ENCODE assay signal across 12 cellular contexts in the genomic region with DNA sequence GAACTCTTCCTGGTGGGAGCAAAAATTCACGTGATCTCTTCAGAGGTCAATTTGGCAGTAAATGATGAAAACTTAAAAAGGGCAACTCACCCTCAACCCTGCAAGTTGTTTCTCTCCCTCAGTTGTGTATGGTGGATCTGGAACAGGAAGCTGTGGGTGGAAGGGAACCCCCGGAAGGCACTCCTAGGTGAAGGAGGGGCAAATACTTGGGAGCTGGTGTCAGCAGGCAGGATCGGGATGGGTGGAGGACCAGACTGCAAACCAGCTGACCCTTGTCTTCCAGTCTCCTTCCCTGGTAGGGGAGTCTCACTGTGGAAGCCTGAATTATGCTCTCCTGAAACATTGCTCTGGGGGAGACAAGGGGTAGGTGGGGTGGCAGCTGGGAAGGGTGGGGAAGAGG. TPM values are rescaled to one million over a fixed set of nuclear protein-coding genes. Genes with fewer than 3 reads are reported as not detected.
A peak's percentile ranks its signal among the peaks of the same experiment; 100 is the strongest.
DNase-seq lines count a peak whose midpoint lies in the region; ATAC-seq, FAIRE-seq and TF ChIP-seq lines count a peak whose summit lies in the region.
"Had no signal": no experiment of that assay in that cellular context is flagged by ENCODE, and none has a peak within 500 bp of the region (broad histone marks: within the 10 kb centered on the region; RNA-seq: fewer than 3 reads in every experiment).

No MANE protein-coding gene starts in this region.

- peaks cover 4% of the 10 kb centered on the region for H3K36me3 Mint-ChIP-seq in activated T-cell treated with anti-CD3 and anti-CD28 coated beads, Interleukin-2, amount 50 U/mL, for 4 hours (ENCODE audit: insufficient read depth)

- ATAC-seq in activated T-cell treated with anti-CD3 and anti-CD28 coated beads, Interleukin-2, amount 50 U/mL, for 4 hours = no peak
- ATAC-seq in sciatic nerve = peak; percentile 17
- ATAC-seq in pancreas = no peak
- no peak for ATAC-seq in GM21717 (IDR thresholded peaks at IDR 0.05; ENCODE audit: unreplicated experiment)

- H3K9ac ChIP-seq in HUES6 (ENCODE audit: low read length) (no peak overlapping the region), mammary epithelial cell (ENCODE audit: insufficient read depth, low read length) (no peak overlapping the region)

- intact Hi-C loops in mammary epithelial cell (cut with micrococcal nuclease) (no loop called here), sciatic nerve (cut with DNase I) (no loop called here), pancreas (cut with DNase I) (no loop called here)

- H3K27me3 ChIP-seq in HUES6 (ENCODE audit: control insufficient read depth, insufficient read depth, low read length) (no peaks in the 10 kb centered on the region), mammary epithelial cell (ENCODE audit: insufficient read depth, low read length) (no peaks in the 10 kb centered on the region), pancreas (no peaks in the 10 kb centered on the region)
- H3K27me3 ChIP-seq: colonic mucosa had no signal

- H3K9me3 ChIP-seq in HUES6 (ENCODE audit: control insufficient read depth, insufficient read depth, low read depth, low read length) (peaks cover 15% of the 10 kb centered on the region), mammary epithelial cell (replicated peaks; ENCODE audit: insufficient read depth, low read length) (peaks cover 5% of the 10 kb centered on the region), pancreas (no peaks in the 10 kb centered on the region)
- H3K9me3 ChIP-seq: colonic mucosa had no signal

- peaks cover 13% of the 10 kb centered on the region for H3K27me3 Mint-ChIP-seq in activated T-cell treated with anti-CD3 and anti-CD28 coated beads, Interleukin-2, amount 50 U/mL, for 4 hours (ENCODE audit: low read depth)

- BruUV-seq in mammary epithelial cell (replicated peaks; lab: Mats Ljungman, UMichigan) = no TSS peak

- 19% methylated on average over 3 of the region's 3 CpGs for WGBS in mammary epithelial cell (ENCODE audit: low coverage, missing lambda C conversion rate)
- whole genome bisulfite sequencing in pancreas, 2 donors = 67 to 70% methylated on average over 3 of the region's 3 CpGs

- in situ Hi-C loops in mammary epithelial cell (cut with MboI; ENCODE audit: low sequenced_read_pairs in 2 of 2) = no loop called here

- dilution Hi-C loops in mammary epithelial cell (cut with HindIII; ENCODE audit: low sequenced_read_pairs) = no loop called here

- TF ChIP-seq CTCF in mammary epithelial cell (conservative IDR thresholded peaks at IDR 0.05 in 1 of 2, IDR thresholded peaks at IDR 0.05 in 1 of 2; ENCODE audit: extremely low read depth in 1 of 2, insufficient read depth in 1 of 2, low read depth in 1 of 2, low read length in 2 of 2) = no peak
- TF ChIP-seq CTCF in pancreas (IDR thresholded peaks at IDR 0.05) = no peak

- H3K9me3 Mint-ChIP-seq in activated T-cell treated with anti-CD3 and anti-CD28 coated beads, Interleukin-2, amount 50 U/mL, for 4 hours = peaks cover 14% of the 10 kb centered on the region

- FAIRE-seq in pancreas (lab: Jason Lieb, UNC) = no peak

- H3K79me2 ChIP-seq in mammary epithelial cell (ENCODE audit: insufficient read depth, low read length) = no peaks in the 10 kb centered on the region

- H3K36me3 ChIP-seq in HUES6 (ENCODE audit: control insufficient read depth, insufficient read depth, low read length) = no peaks in the 10 kb centered on the region
- no peaks in the 10 kb centered on the region for H3K36me3 ChIP-seq in mammary epithelial cell (ENCODE audit: insufficient read depth, low read length)
- H3K36me3 ChIP-seq in pancreas = no peaks in the 10 kb centered on the region
- H3K36me3 ChIP-seq: colonic mucosa had no signal

- peak overlapping the region; percentile 25 for H3K4me3 Mint-ChIP-seq in activated T-cell treated with anti-CD3 and anti-CD28 coated beads, Interleukin-2, amount 50 U/mL, for 4 hours

- H4K20me1 ChIP-seq in mammary epithelial cell (ENCODE audit: insufficient read depth, low read length) = no peaks in the 10 kb centered on the region

- H3K27ac ChIP-seq in HUES6 (ENCODE audit: low read depth, low read length) (no peak overlapping the region), mammary epithelial cell (ENCODE audit: insufficient read depth, low read depth, low read length) (no peak overlapping the region), pancreas (no peak overlapping the region)
- H3K27ac ChIP-seq: colonic mucosa had no signal

- H3K4me1 ChIP-seq in HUES6 (ENCODE audit: control insufficient read depth, insufficient read depth, low read length) (peaks cover 11% of the 10 kb centered on the region; the same call in 1 of the 2 replicates), mammary epithelial cell (ENCODE audit: insufficient read depth, low read length) (peaks cover 13% of the 10 kb centered on the region), pancreas (no peaks in the 10 kb centered on the region)
- H3K4me1 ChIP-seq: colonic mucosa had no signal

- CTCF ChIA-PET in mammary epithelial cell (lab: Charles Lee; ENCODE audit: low non-redundant PET) = no interaction called here

- H3K4me2 ChIP-seq in mammary epithelial cell (ENCODE audit: insufficient read depth, low read depth, low read length) = peak overlapping the region; percentile 17

- H3K4me3 ChIP-seq in HUES6 (ENCODE audit: low read depth, low read length) (peak overlapping the region; percentile 42), mammary epithelial cell (replicated peaks in 1 of 3; ENCODE audit: insufficient read depth in 1 of 3, low read depth in 2 of 3, low read length in 3 of 3) (no peak overlapping the region), pancreas (no peak overlapping the region)
- H3K4me3 ChIP-seq: colonic mucosa had no signal

- H2AFZ ChIP-seq in mammary epithelial cell (ENCODE audit: low read depth, low read length) = peak overlapping the region; percentile 74

- no peak for DNase-seq in activated T-cell treated with anti-CD3 and anti-CD28 coated beads, Interleukin-2, amount 50 U/mL, for 4 hours
- DNase-seq in activated T-cell treated with anti-CD3 and anti-CD28 coated beads for 4 hours (no peak), mammary epithelial cell (peak; percentile 74), sciatic nerve (ENCODE audit: low spot score) (no peak), NCI-H2227 (lab: John Stamatoyannopoulos, UW; ENCODE audit: unreplicated experiment) (no peak), pancreas (no peak)
- DNase-seq: colonic mucosa, NCI-H2171 had no signal

- H3K4me1 Mint-ChIP-seq in activated T-cell treated with anti-CD3 and anti-CD28 coated beads, Interleukin-2, amount 50 U/mL, for 4 hours (ENCODE audit: low read depth) = peaks cover 9% of the 10 kb centered on the region

RNA-seq across cellular contexts. Expression of gene PRR23E, which starts 33.5 kb away (rescaled TPM):
- total RNA-seq in activated T-cell treated with anti-CD3 and anti-CD28 coated beads, Interleukin-2, amount 50 U/mL, for 4 hours = not detected
- total RNA-seq in mammary epithelial cell = not detected
- polyA plus RNA-seq in mammary epithelial cell = not detected
- not detected for polyA minus RNA-seq in mammary epithelial cell
- total RNA-seq in sciatic nerve = not detected
- total RNA-seq in pancreas = not detected
- not detected for polyA plus RNA-seq in pancreas
- total RNA-seq: colonic mucosa; T-helper 2 cell treated with Interferon-gamma antibody and Interleukin-4, amounts not matched to agents 100 ng/mL and 5 ng/mL, for 36 hours; urinary bladder had no signal
- polyA plus RNA-seq: urinary bladder had no signal
